ENCODE assay signal across 9 cellular contexts in the genomic region with DNA sequence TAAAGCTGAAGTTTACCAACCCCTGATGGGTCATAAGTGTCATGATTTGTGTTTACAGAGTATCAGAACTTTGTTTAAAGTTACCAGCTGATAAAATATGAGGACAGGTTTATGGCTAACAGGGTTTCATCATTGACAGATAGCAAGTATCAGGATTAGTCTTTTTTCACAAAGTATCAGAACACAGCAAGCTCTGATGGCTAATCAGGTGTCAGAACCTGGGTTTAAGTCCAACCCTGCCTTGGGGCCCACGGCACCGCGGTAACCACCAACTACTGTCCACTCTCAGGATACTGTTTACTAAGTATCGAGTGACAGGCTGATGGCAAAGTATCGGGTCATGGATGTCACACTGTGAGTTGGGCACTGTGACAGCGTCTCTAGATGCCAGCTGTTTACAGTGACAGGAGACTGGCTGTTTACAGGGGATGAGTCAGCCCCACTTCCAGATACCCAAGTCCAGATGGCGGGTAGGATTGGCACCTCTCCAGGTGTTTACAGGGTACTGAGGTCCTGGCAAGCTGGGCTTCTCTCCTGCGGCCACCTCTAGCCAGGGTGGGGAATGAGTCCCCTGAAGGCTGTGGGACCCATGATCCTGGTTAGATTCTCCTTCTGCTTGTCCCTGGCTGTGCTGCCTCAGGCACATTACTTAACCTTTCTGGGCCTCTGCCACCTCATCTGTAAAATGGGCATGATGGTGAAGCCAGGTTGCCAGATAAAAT. TPM values are rescaled to one million over a fixed set of nuclear protein-coding genes. Genes with fewer than 3 reads are reported as not detected.
DNase-seq lines count a peak whose midpoint lies in the region; ATAC-seq lines count a peak whose summit lies in the region.
"Had no signal": no experiment of that assay in that cellular context is flagged by ENCODE, and none has a peak within 500 bp of the region (broad histone marks: within the 10 kb centered on the region; RNA-seq: fewer than 3 reads in every experiment).

No MANE protein-coding gene starts in this region.

- H3K4me3 Mint-ChIP-seq in dendritic cell treated with granulocyte-macrophage colony-stimulating factor and Interleukin-4, amounts not matched to agents 40 ng/mL and 50 ng/mL, for 4 days: no peak overlapping the region
- H3K4me3 Mint-ChIP-seq: neural crest cell had no signal

- peak overlapping the region; percentile 35 for H3K27ac Mint-ChIP-seq in dendritic cell treated with granulocyte-macrophage colony-stimulating factor and Interleukin-4, amounts not matched to agents 40 ng/mL and 50 ng/mL, for 4 days

- no peak for ATAC-seq in HG03025 (IDR thresholded peaks at IDR 0.05; ENCODE audit: low FRiP score, unreplicated experiment)
- no peak for ATAC-seq in GM19023 (IDR thresholded peaks at IDR 0.05; ENCODE audit: unreplicated experiment)

- DNase-seq in EL: peak; percentile 39
- DNase-seq in NCI-H446 treated with DMSO at 0.1 percent for 48 hours (lab: John Stamatoyannopoulos, UW): peak; percentile 96
- peak in 6 of 10 donors; percentile 40 to 89 (median 60) for DNase-seq in posterior cingulate gyrus
- no peak for DNase-seq in ureter (ENCODE audit: low spot score)
- no peak for DNase-seq in retina

- H3K36me3 Mint-ChIP-seq in dendritic cell treated with granulocyte-macrophage colony-stimulating factor and Interleukin-4, amounts not matched to agents 40 ng/mL and 50 ng/mL, for 4 days (ENCODE audit: low read depth): no peaks in the 10 kb centered on the region

- no peaks in the 10 kb centered on the region for H3K27me3 Mint-ChIP-seq in dendritic cell treated with granulocyte-macrophage colony-stimulating factor and Interleukin-4, amounts not matched to agents 40 ng/mL and 50 ng/mL, for 4 days

- intact Hi-C loops in dendritic cell treated with granulocyte-macrophage colony-stimulating factor and Interleukin-4, amounts not matched to agents 40 ng/mL and 50 ng/mL, for 4 days (cut with micrococcal nuclease): no loop called here
- intact Hi-C loops in posterior cingulate gyrus (cut with DNase I): no loop called here

- peaks cover 35% of the 10 kb centered on the region for H3K4me1 Mint-ChIP-seq in dendritic cell treated with granulocyte-macrophage colony-stimulating factor and Interleukin-4, amounts not matched to agents 40 ng/mL and 50 ng/mL, for 4 days (ENCODE audit: low read depth)
- H3K4me1 Mint-ChIP-seq: neural crest cell had no signal

- no peaks in the 10 kb centered on the region for H3K9me3 Mint-ChIP-seq in dendritic cell treated with granulocyte-macrophage colony-stimulating factor and Interleukin-4, amounts not matched to agents 40 ng/mL and 50 ng/mL, for 4 days
- H3K9me3 Mint-ChIP-seq: neural crest cell had no signal

RNA-seq across cellular contexts. Expression of gene ARRDC2, which starts 21.8 kb away (rescaled TPM):
- total RNA-seq in ureter: 32.9 TPM

RNA-seq across cellular contexts. Expression of gene IL12RB1, which starts 57.0 kb away (rescaled TPM):
- total RNA-seq in ureter: 1.6 TPM
- total RNA-seq: neural crest cell had no signal

Comparison
In these comparisons a context has a peak if more than half of its experiments do, and no peak if none do; other contexts are left out.
1. DNase-seq: peak in EL (single experiment), NCI-H446 treated with DMSO at 0.1 percent for 48 hours (single experiment) and posterior cingulate gyrus (6 of 10); none in ureter (single experiment) and retina (single experiment).